In the genomic region with DNA sequence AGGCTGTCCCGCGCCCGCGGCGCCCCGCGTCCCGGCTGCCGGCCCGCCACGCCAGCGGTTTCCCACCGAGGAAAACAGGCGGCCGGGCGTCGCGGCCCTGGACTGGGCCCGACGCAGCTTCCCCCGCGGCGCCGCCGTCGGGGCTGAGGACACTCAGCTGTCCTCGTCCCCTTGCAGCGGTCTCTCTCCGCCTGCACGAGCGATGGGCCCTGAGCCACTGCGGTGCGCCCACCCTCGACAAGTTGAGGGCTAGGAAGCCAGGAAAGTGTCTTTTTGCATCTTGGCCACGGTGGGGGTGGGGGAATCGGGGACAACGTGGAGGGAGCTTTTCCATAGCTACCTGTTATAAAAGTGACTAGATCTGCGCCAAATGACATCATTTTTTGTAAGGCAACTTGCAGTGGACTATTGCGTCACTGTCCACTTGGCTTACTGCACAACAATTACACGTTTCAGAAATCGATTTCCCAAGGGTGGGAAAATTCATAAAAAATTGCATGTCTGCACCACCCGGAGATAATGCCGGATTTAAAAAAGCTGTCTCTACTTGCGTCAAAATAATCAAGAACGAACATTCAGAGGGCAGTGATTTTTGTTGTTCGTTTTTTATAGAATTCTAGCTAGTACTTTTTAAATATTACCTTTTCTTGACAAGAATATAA, we compare ENCODE assay signal across 1 cellular context.
A peak's percentile ranks its signal among the peaks of the same experiment; 100 is the strongest.
TF ChIP-seq lines count a peak whose summit lies in the region.

No MANE protein-coding gene starts in this region.

TF ChIP-seq in HEK293, 187 proteins besides CTCF, POLR2A, EP300 and RAD21 (continued from another document and continues in another):
- TF ChIP-seq, protein P1, sequence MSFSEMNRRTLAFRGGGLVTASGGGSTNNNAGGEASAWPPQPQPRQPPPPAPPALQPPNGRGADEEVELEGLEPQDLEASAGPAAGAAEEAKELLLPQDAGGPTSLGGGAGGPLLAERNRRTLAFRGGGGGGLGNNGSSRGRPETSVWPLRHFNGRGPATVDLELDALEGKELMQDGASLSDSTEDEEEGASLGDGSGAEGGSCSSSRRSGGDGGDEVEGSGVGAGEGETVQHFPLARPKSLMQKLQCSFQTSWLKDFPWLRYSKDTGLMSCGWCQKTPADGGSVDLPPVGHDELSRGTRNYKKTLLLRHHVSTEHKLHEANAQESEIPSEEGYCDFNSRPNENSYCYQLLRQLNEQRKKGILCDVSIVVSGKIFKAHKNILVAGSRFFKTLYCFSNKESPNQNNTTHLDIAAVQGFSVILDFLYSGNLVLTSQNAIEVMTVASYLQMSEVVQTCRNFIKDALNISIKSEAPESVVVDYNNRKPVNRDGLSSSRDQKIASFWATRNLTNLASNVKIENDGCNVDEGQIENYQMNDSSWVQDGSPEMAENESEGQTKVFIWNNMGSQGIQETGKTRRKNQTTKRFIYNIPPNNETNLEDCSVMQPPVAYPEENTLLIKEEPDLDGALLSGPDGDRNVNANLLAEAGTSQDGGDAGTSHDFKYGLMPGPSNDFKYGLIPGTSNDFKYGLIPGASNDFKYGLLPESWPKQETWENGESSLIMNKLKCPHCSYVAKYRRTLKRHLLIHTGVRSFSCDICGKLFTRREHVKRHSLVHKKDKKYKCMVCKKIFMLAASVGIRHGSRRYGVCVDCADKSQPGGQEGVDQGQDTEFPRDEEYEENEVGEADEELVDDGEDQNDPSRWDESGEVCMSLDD (tag by site-specific recombination; IDR thresholded peaks at IDR 0.05) = 0 out of 2 replicates have a peak, but pooled peaks have one; percentile 5
- TF ChIP-seq SP7 (tag by site-specific recombination; IDR thresholded peaks at IDR 0.05) = peak; percentile 85
- peak; percentile 63 for TF ChIP-seq ZNF324 (tag by site-specific recombination; IDR thresholded peaks at IDR 0.05)
- no peak for TF ChIP-seq INSM2 (tag by site-specific recombination; IDR thresholded peaks at IDR 0.05)
- TF ChIP-seq, protein P2, sequence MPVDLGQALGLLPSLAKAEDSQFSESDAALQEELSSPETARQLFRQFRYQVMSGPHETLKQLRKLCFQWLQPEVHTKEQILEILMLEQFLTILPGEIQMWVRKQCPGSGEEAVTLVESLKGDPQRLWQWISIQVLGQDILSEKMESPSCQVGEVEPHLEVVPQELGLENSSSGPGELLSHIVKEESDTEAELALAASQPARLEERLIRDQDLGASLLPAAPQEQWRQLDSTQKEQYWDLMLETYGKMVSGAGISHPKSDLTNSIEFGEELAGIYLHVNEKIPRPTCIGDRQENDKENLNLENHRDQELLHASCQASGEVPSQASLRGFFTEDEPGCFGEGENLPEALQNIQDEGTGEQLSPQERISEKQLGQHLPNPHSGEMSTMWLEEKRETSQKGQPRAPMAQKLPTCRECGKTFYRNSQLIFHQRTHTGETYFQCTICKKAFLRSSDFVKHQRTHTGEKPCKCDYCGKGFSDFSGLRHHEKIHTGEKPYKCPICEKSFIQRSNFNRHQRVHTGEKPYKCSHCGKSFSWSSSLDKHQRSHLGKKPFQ (tag by site-specific recombination; IDR thresholded peaks at IDR 0.05) = no peak
- TF ChIP-seq ZFP3 (tag by site-specific recombination; IDR thresholded peaks at IDR 0.05; ENCODE audit: low read depth) = no peak
- TF ChIP-seq YY1 (tag by site-specific recombination; IDR thresholded peaks at IDR 0.05) = no peak
- TF ChIP-seq ZNF274 (IDR thresholded peaks at IDR 0.05; ENCODE audit: low read length) = no peak
- no peak for TF ChIP-seq ZNF274 (tag by site-specific recombination; IDR thresholded peaks at IDR 0.05; ENCODE audit: borderline replicate concordance)
- no peak for TF ChIP-seq ZNF214 (tag by site-specific recombination; IDR thresholded peaks at IDR 0.05; ENCODE audit: borderline replicate concordance)
- peak; percentile 13 for TF ChIP-seq FEZF1 (tag by site-specific recombination; IDR thresholded peaks at IDR 0.05)
- no peak for TF ChIP-seq ZNF610 (tag by site-specific recombination; IDR thresholded peaks at IDR 0.05; ENCODE audit: borderline replicate concordance)
- TF ChIP-seq ZFP69B (tag by site-specific recombination; IDR thresholded peaks at IDR 0.05) = 0 out of 2 replicates have a peak, but pooled peaks have one; percentile 47
- TF ChIP-seq, protein P3, sequence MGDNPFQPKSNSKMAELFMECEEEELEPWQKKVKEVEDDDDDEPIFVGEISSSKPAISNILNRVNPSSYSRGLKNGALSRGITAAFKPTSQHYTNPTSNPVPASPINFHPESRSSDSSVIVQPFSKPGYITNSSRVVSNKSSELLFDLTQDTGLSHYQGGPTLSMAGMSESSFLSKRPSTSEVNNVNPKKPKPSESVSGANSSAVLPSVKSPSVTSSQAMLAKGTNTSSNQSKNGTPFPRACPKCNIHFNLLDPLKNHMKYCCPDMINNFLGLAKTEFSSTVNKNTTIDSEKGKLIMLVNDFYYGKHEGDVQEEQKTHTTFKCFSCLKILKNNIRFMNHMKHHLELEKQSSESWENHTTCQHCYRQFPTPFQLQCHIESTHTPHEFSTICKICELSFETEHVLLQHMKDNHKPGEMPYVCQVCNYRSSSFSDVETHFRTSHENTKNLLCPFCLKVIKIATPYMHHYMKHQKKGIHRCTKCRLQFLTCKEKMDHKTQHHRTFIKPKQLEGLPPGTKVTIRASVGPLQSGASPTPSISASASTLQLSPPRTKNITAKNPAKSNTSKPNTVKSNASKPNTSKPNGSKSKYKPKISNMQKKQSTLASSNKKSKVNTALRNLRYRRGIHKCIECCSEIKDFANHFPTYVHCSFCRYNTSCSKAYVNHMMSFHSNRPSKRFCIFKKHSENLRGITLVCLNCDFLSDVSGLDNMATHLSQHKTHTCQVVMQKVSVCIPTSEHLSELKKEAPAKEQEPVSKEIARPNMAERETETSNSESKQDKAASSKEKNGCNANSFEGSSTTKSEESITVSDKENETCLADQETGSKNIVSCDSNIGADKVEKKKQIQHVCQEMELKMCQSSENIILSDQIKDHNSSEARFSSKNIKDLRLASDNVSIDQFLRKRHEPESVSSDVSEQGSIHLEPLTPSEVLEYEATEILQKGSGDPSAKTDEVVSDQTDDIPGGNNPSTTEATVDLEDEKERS (tag by site-specific recombination; IDR thresholded peaks at IDR 0.05) = no peak
- no peak for TF ChIP-seq ZBTB7A (tag by site-specific recombination; IDR thresholded peaks at IDR 0.05; ENCODE audit: low read depth)
- TF ChIP-seq ZNF416 (tag by site-specific recombination; IDR thresholded peaks at IDR 0.05) = no peak
- no peak for TF ChIP-seq ZNF791 (tag by site-specific recombination; IDR thresholded peaks at IDR 0.05)
- TF ChIP-seq, protein P4, sequence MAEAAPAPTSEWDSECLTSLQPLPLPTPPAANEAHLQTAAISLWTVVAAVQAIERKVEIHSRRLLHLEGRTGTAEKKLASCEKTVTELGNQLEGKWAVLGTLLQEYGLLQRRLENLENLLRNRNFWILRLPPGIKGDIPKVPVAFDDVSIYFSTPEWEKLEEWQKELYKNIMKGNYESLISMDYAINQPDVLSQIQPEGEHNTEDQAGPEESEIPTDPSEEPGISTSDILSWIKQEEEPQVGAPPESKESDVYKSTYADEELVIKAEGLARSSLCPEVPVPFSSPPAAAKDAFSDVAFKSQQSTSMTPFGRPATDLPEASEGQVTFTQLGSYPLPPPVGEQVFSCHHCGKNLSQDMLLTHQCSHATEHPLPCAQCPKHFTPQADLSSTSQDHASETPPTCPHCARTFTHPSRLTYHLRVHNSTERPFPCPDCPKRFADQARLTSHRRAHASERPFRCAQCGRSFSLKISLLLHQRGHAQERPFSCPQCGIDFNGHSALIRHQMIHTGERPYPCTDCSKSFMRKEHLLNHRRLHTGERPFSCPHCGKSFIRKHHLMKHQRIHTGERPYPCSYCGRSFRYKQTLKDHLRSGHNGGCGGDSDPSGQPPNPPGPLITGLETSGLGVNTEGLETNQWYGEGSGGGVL (tag by site-specific recombination; IDR thresholded peaks at IDR 0.05) = peak; percentile 92
- TF ChIP-seq ZNF510 (tag by site-specific recombination; IDR thresholded peaks at IDR 0.05; ENCODE audit: insufficient replicate concordance) = no peak
- 0 out of 2 replicates have a peak, but pooled peaks have one; percentile 58 for TF ChIP-seq ZNF561 (tag by site-specific recombination; IDR thresholded peaks at IDR 0.05; ENCODE audit: borderline replicate concordance)
- TF ChIP-seq, protein P5, sequence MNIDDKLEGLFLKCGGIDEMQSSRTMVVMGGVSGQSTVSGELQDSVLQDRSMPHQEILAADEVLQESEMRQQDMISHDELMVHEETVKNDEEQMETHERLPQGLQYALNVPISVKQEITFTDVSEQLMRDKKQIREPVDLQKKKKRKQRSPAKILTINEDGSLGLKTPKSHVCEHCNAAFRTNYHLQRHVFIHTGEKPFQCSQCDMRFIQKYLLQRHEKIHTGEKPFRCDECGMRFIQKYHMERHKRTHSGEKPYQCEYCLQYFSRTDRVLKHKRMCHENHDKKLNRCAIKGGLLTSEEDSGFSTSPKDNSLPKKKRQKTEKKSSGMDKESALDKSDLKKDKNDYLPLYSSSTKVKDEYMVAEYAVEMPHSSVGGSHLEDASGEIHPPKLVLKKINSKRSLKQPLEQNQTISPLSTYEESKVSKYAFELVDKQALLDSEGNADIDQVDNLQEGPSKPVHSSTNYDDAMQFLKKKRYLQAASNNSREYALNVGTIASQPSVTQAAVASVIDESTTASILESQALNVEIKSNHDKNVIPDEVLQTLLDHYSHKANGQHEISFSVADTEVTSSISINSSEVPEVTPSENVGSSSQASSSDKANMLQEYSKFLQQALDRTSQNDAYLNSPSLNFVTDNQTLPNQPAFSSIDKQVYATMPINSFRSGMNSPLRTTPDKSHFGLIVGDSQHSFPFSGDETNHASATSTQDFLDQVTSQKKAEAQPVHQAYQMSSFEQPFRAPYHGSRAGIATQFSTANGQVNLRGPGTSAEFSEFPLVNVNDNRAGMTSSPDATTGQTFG (tag by site-specific recombination; IDR thresholded peaks at IDR 0.05; ENCODE audit: borderline replicate concordance) = no peak
- TF ChIP-seq MYNN (tag by site-specific recombination; IDR thresholded peaks at IDR 0.05; ENCODE audit: borderline replicate concordance) = no peak
- peak; percentile 72 for TF ChIP-seq PATZ1 (tag by site-specific recombination; IDR thresholded peaks at IDR 0.05)
- TF ChIP-seq ZNF660 (tag by site-specific recombination; IDR thresholded peaks at IDR 0.05) = 0 out of 2 replicates have a peak, but pooled peaks have one; percentile 29
- no peak for TF ChIP-seq ZNF184 (tag by site-specific recombination; IDR thresholded peaks at IDR 0.05)
- TF ChIP-seq, protein P6, sequence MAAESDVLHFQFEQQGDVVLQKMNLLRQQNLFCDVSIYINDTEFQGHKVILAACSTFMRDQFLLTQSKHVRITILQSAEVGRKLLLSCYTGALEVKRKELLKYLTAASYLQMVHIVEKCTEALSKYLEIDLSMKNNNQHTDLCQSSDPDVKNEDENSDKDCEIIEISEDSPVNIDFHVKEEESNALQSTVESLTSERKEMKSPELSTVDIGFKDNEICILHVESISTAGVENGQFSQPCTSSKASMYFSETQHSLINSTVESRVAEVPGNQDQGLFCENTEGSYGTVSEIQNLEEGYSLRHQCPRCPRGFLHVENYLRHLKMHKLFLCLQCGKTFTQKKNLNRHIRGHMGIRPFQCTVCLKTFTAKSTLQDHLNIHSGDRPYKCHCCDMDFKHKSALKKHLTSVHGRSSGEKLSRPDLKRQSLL (tag by site-specific recombination; IDR thresholded peaks at IDR 0.05) = no peak
- TF ChIP-seq ZNF555 (tag by site-specific recombination; conservative IDR thresholded peaks at IDR 0.05) = no peak
- no peak for TF ChIP-seq TRIM28 (IDR thresholded peaks at IDR 0.05; ENCODE audit: borderline replicate concordance, low read length)
- no peak for TF ChIP-seq ZNF155 (tag by site-specific recombination; IDR thresholded peaks at IDR 0.05)
- no peak for TF ChIP-seq HOXD13 (CRISPR knock-in tag; IDR thresholded peaks at IDR 0.05; ENCODE audit: borderline replicate concordance)
- TF ChIP-seq, protein P7, sequence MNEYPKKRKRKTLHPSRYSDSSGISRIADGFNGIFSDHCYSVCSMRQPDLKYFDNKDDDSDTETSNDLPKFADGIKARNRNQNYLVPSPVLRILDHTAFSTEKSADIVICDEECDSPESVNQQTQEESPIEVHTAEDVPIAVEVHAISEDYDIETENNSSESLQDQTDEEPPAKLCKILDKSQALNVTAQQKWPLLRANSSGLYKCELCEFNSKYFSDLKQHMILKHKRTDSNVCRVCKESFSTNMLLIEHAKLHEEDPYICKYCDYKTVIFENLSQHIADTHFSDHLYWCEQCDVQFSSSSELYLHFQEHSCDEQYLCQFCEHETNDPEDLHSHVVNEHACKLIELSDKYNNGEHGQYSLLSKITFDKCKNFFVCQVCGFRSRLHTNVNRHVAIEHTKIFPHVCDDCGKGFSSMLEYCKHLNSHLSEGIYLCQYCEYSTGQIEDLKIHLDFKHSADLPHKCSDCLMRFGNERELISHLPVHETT (tag by site-specific recombination; IDR thresholded peaks at IDR 0.05) = peak; percentile 79
- TF ChIP-seq ZNF138 (tag by site-specific recombination; IDR thresholded peaks at IDR 0.05; ENCODE audit: borderline replicate concordance) = no peak
- TF ChIP-seq MEIS1 (CRISPR knock-in tag; IDR thresholded peaks at IDR 0.05; ENCODE audit: borderline replicate concordance) = no peak
- peak; percentile 89 for TF ChIP-seq ZEB2 (tag by site-specific recombination; IDR thresholded peaks at IDR 0.05)
- TF ChIP-seq ZNF621 (tag by site-specific recombination; IDR thresholded peaks at IDR 0.05) = no peak
- peak; percentile 57; the same call in 1 of the 2 replicates for TF ChIP-seq ZBTB20 (tag by site-specific recombination; IDR thresholded peaks at IDR 0.05)
- TF ChIP-seq IKZF3 (tag by site-specific recombination; IDR thresholded peaks at IDR 0.05) = peak; percentile 55; the same call in 1 of the 2 replicates
- TF ChIP-seq ZNF670 (tag by site-specific recombination; IDR thresholded peaks at IDR 0.05; ENCODE audit: low read depth) = no peak
- no peak for TF ChIP-seq GLI2 (tag by site-specific recombination; IDR thresholded peaks at IDR 0.05; ENCODE audit: borderline replicate concordance, low read depth)
